Comparison of ENCODE assay signal across 1 cellular context in genomic region chr1:42845866-42846256, GRCh38.
TF ChIP-seq lines count a peak whose summit lies in the region.

No MANE protein-coding gene starts in this region.

TF ChIP-seq in HCT116, 20 proteins besides CTCF, POLR2A, EP300 and RAD21 (continued from another document):
- TF ChIP-seq REST (IDR thresholded peaks at IDR 0.05; ENCODE audit: low read depth) (no peak), TCF7L2 (IDR thresholded peaks at IDR 0.05; ENCODE audit: borderline replicate concordance, extremely low read depth, insufficient read depth, insufficient read length) (no peak)
